ENCODE assay signal across 16 cellular contexts in the genomic region with DNA sequence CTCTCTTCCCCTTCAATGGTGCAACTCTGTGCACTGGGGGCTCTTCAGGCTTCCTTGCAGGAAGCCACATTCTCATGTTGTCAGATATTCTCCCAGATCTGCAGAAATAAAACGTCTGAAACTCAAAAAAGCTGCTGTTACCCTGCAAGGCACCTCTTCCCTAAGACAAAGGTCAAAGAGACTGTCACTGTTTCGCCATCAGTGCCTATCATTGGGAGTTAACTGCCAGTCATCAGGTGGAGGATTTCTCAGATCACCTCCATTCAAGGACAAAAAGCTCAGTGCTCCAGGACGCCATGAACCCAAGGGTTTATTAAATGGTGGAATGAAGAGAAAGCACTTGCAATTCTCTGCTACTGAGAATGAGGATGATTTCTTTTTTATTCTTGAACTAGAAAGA.
DNase-seq lines count a peak whose midpoint lies in the region; ATAC-seq and TF ChIP-seq lines count a peak whose summit lies in the region.
"Had no signal": no experiment of that assay in that cellular context is flagged by ENCODE, and none has a peak within 500 bp of the region (broad histone marks: within the 10 kb centered on the region; RNA-seq: fewer than 3 reads in every experiment).

No MANE protein-coding gene starts in this region.

- peaks cover 10% of the 10 kb centered on the region; the same call in 1 of the 2 replicates for H3K9me3 ChIP-seq in Loucy (ENCODE audit: insufficient read depth, low read depth, low read length)
- H3K9me3 ChIP-seq in mesenchymal stem cell (ENCODE audit: control insufficient read depth, low read length): peaks cover 7% of the 10 kb centered on the region

- H2BK15ac ChIP-seq in mesenchymal stem cell (ENCODE audit: low read depth, poor library complexity, severe bottlenecking): no peak overlapping the region

- no peak overlapping the region for H2BK5ac ChIP-seq in mesenchymal stem cell (ENCODE audit: low read depth, low read length, poor library complexity, severe bottlenecking)

- no peaks in the 10 kb centered on the region for H3K4me1 Mint-ChIP-seq in stimulated activated effector memory CD8-positive, alpha-beta T cell treated with anti-CD3 and anti-CD28 coated beads, Interleukin-12 subunit alpha, Interleukin-12 subunit beta, amount 100 ng/mL, for 72 hours
- H3K4me1 Mint-ChIP-seq: CD4-positive, alpha-beta memory T cell had no signal

- no peak overlapping the region for H4K91ac ChIP-seq in mesenchymal stem cell (ENCODE audit: low read length)

- no peak overlapping the region for H3K18ac ChIP-seq in mesenchymal stem cell (ENCODE audit: low read depth in 1 of 2, low read length in 2 of 2)

- H3K79me1 ChIP-seq in mesenchymal stem cell (replicated peaks; ENCODE audit: low read length, poor library complexity, severe bottlenecking): no peaks in the 10 kb centered on the region

- H3K36me3 ChIP-seq in Loucy (ENCODE audit: insufficient read depth, low read length) (no peaks in the 10 kb centered on the region), mesenchymal stem cell (ENCODE audit: control insufficient read depth in 1 of 2, insufficient read depth in 2 of 2, low read depth in 1 of 2, low read length in 2 of 2) (no peaks in the 10 kb centered on the region)
- H3K36me3 ChIP-seq: HAP-1 had no signal

- peak overlapping the region; percentile 64; the same call in 1 of the 2 replicates for H2AFZ ChIP-seq in Loucy (ENCODE audit: low read length)
- no peak overlapping the region for H2AFZ ChIP-seq in mesenchymal stem cell (ENCODE audit: low read depth, low read length)
- H2AFZ ChIP-seq: GM23248 had no signal

- DNase-seq in KG1 (lab: John Stamatoyannopoulos, UW): peak; percentile 28
- no peak for DNase-seq in mesenchymal stem cell
- no peak for DNase-seq in stimulated activated effector memory CD8-positive, alpha-beta T cell treated with anti-CD3 and anti-CD28 coated beads, Interleukin-12 subunit alpha, Interleukin-12 subunit beta, amount 100 ng/mL, for 72 hours (ENCODE audit: low spot score in 2 of 2)
- DNase-seq: C1 segment of cervical spinal cord; Calu3; CD4-positive, alpha-beta memory T cell; COR-L47; DMS53; DMS79 treated with DMSO at 0.1 percent for 48 hours; GF-D8; GM23248; HFFc6 had no signal

- no peaks in the 10 kb centered on the region for H3F3A ChIP-seq in Loucy (ENCODE audit: low read depth)

- H3K4me2 ChIP-seq in Loucy (ENCODE audit: low read depth, low read length, poor library complexity, severe bottlenecking): no peak overlapping the region
- H3K4me2 ChIP-seq in mesenchymal stem cell (ENCODE audit: low read length, poor library complexity, severe bottlenecking): no peak overlapping the region

- ATAC-seq in GM21529 (IDR thresholded peaks at IDR 0.05; ENCODE audit: unreplicated experiment) (no peak), GM21381 (IDR thresholded peaks at IDR 0.05; ENCODE audit: unreplicated experiment) (no peak)
- ATAC-seq in stimulated activated effector memory CD8-positive, alpha-beta T cell treated with anti-CD3 and anti-CD28 coated beads, Interleukin-12 subunit alpha, Interleukin-12 subunit beta, amount 100 ng/mL, for 72 hours: no peak

- H3K9ac ChIP-seq in Loucy (ENCODE audit: low read depth, low read length, poor library complexity, severe bottlenecking) (no peak overlapping the region), mesenchymal stem cell (ENCODE audit: low read length) (no peak overlapping the region)
- H3K9ac ChIP-seq: GM23248 had no signal

- no peak overlapping the region for H3K27ac Mint-ChIP-seq in stimulated activated effector memory CD8-positive, alpha-beta T cell treated with anti-CD3 and anti-CD28 coated beads, Interleukin-12 subunit alpha, Interleukin-12 subunit beta, amount 100 ng/mL, for 72 hours
- H3K27ac Mint-ChIP-seq: HFFc6 had no signal

- no peaks in the 10 kb centered on the region for H3K79me2 ChIP-seq in Loucy (ENCODE audit: insufficient read depth, low read length)

- H3K27ac ChIP-seq in mesenchymal stem cell (ENCODE audit: low read length, poor library complexity, severe bottlenecking): no peak overlapping the region
- H3K27ac ChIP-seq: GM23248 had no signal

- H3K27me3 ChIP-seq in Loucy (ENCODE audit: insufficient read depth, low read length, poor library complexity, severe bottlenecking) (no peaks in the 10 kb centered on the region), mesenchymal stem cell (ENCODE audit: control insufficient read depth in 1 of 2, insufficient read depth in 1 of 2, low read length in 2 of 2) (peaks cover 6 to 14% of the 10 kb centered on the region in 2 experiments)

- TF ChIP-seq CTCF in Loucy (conservative IDR thresholded peaks at IDR 0.05; ENCODE audit: low read length): no peak

- no peak overlapping the region for H3K14ac ChIP-seq in mesenchymal stem cell (ENCODE audit: low read length in 2 of 2)

- H3K36me3 Mint-ChIP-seq in stimulated activated effector memory CD8-positive, alpha-beta T cell treated with anti-CD3 and anti-CD28 coated beads, Interleukin-12 subunit alpha, Interleukin-12 subunit beta, amount 100 ng/mL, for 72 hours: no peaks in the 10 kb centered on the region
- H3K36me3 Mint-ChIP-seq: CD4-positive, alpha-beta memory T cell had no signal

- H3K4me3 ChIP-seq in Loucy (ENCODE audit: low read length, poor library complexity, severe bottlenecking) (no peak overlapping the region), mesenchymal stem cell (ENCODE audit: insufficient read depth in 1 of 2, low read depth in 1 of 2, low read length in 2 of 2) (no peak overlapping the region)
- H3K4me3 ChIP-seq: GM23248, HAP-1 had no signal

- H3K4me1 ChIP-seq in Loucy (ENCODE audit: insufficient read depth, low read length, poor library complexity, severe bottlenecking): peaks cover 3% of the 10 kb centered on the region
- H3K4me1 ChIP-seq in mesenchymal stem cell (ENCODE audit: control insufficient read depth, insufficient read depth, low read depth, low read length): no peaks in the 10 kb centered on the region
- H3K4me1 ChIP-seq: HAP-1 had no signal

- no peak overlapping the region for H2BK120ac ChIP-seq in mesenchymal stem cell (ENCODE audit: low read depth, low read length)

- no peak overlapping the region for H2AK5ac ChIP-seq in mesenchymal stem cell (ENCODE audit: low read length, severe bottlenecking)

- H2BK12ac ChIP-seq in mesenchymal stem cell (ENCODE audit: low read length in 2 of 2): no peak overlapping the region

- H3K4me3 Mint-ChIP-seq in stimulated activated effector memory CD8-positive, alpha-beta T cell treated with anti-CD3 and anti-CD28 coated beads, Interleukin-12 subunit alpha, Interleukin-12 subunit beta, amount 100 ng/mL, for 72 hours: no peak overlapping the region
- H3K4me3 Mint-ChIP-seq: CD4-positive, alpha-beta memory T cell; HFFc6 had no signal

- 54% methylated on average over 2 of the region's 3 CpGs for WGBS in mesenchymal stem cell

- no peak overlapping the region for H3K4ac ChIP-seq in mesenchymal stem cell (ENCODE audit: low read depth in 1 of 2, low read length in 2 of 2)

- H3K23ac ChIP-seq in mesenchymal stem cell (ENCODE audit: low read length in 2 of 2): no peak overlapping the region

- H3K9me3 Mint-ChIP-seq in stimulated activated effector memory CD8-positive, alpha-beta T cell treated with anti-CD3 and anti-CD28 coated beads, Interleukin-12 subunit alpha, Interleukin-12 subunit beta, amount 100 ng/mL, for 72 hours: no peaks in the 10 kb centered on the region
- H3K9me3 Mint-ChIP-seq: CD4-positive, alpha-beta memory T cell had no signal

- H3K9me2 ChIP-seq in Loucy (replicated peaks; ENCODE audit: low read depth, low read length): no peaks in the 10 kb centered on the region

- H4K8ac ChIP-seq in mesenchymal stem cell (ENCODE audit: low read length): peak overlapping the region; percentile 23

- no peaks in the 10 kb centered on the region for H4K20me1 ChIP-seq in Loucy (ENCODE audit: insufficient read depth, low read length, poor library complexity, severe bottlenecking)
